ENCODE assay signal across 21 cellular contexts in genomic region chr6:45966797-45967196, GRCh38. TPM values are rescaled to one million over a fixed set of nuclear protein-coding genes. Genes with fewer than 3 reads are reported as not detected.
DNase-seq lines count a peak whose midpoint lies in the region; ATAC-seq and TF ChIP-seq lines count a peak whose summit lies in the region.
"Had no signal": no experiment of that assay in that cellular context is flagged by ENCODE, and none has a peak within 500 bp of the region (broad histone marks: within the 10 kb centered on the region; RNA-seq: fewer than 3 reads in every experiment).

No MANE protein-coding gene starts in this region.

- H4K8ac ChIP-seq in trophoblast cell (ENCODE audit: low read depth, low read length), result no peak overlapping the region

- TF ChIP-seq CTCF in heart right ventricle (IDR thresholded peaks at IDR 0.05), result no peak

- H3K9me3 ChIP-seq in heart right ventricle, result peaks cover 0 to 13% (median 0%) of the 10 kb centered on the region in 11 donors
- H3K9me3 ChIP-seq in trophoblast cell (ENCODE audit: insufficient read depth, low read depth, low read length), result no peaks in the 10 kb centered on the region
- H3K9me3 ChIP-seq: ascending aorta had no signal

- H2BK5ac ChIP-seq in trophoblast cell (ENCODE audit: low read depth, low read length, poor library complexity), result no peak overlapping the region

- no peak overlapping the region for H3K4me2 ChIP-seq in trophoblast cell (ENCODE audit: low read length)

- no peak overlapping the region for H3K18ac ChIP-seq in trophoblast cell (ENCODE audit: low read length)

- H2BK12ac ChIP-seq in trophoblast cell (ENCODE audit: low read length), result peak overlapping the region; percentile 12

- H3K14ac ChIP-seq in trophoblast cell (ENCODE audit: low read length), result no peak overlapping the region

- H4K91ac ChIP-seq in trophoblast cell (ENCODE audit: low read depth, low read length), result no peak overlapping the region

- H3K9ac ChIP-seq in trophoblast cell (ENCODE audit: low read length), result no peak overlapping the region
- H3K9ac ChIP-seq: parathyroid adenoma had no signal

- no peak overlapping the region for H3K23ac ChIP-seq in trophoblast cell (ENCODE audit: low read length)

- H3K4me1 ChIP-seq in heart right ventricle, result peaks cover 13 to 87% (median 66%) of the 10 kb centered on the region in 9 donors
- H3K4me1 ChIP-seq in trophoblast cell (ENCODE audit: control insufficient read depth in 1 of 2, insufficient read depth in 2 of 2, low read length in 2 of 2), result peaks cover 5 to 6% of the 10 kb centered on the region in 2 experiments
- H3K4me1 ChIP-seq: ascending aorta, parathyroid adenoma had no signal

- H2AK5ac ChIP-seq in trophoblast cell (ENCODE audit: low read length), result no peak overlapping the region

- H2BK120ac ChIP-seq in trophoblast cell (ENCODE audit: insufficient read depth, low read length, poor library complexity), result peak overlapping the region; percentile 64

- H3K79me1 ChIP-seq in trophoblast cell (ENCODE audit: low read length), result peaks cover 7% of the 10 kb centered on the region

- ATAC-seq in heart right ventricle (no peak), Right ventricle myocardium inferior (no peak), esophagus mucosa (no peak), HG03025 (IDR thresholded peaks at IDR 0.05; ENCODE audit: low FRiP score, unreplicated experiment) (no peak)
- ATAC-seq: activated T-cell treated with anti-CD3 and anti-CD28 coated beads, Interleukin-2, amount 50 U/mL, for 4 hours; naive thymus-derived CD8-positive, alpha-beta T cell had no signal

- H3K79me2 ChIP-seq in trophoblast cell (ENCODE audit: control insufficient read depth, insufficient read depth, low read length, poor library complexity), result no peaks in the 10 kb centered on the region
- H3K79me2 ChIP-seq: parathyroid adenoma had no signal

- intact Hi-C loops in heart right ventricle (cut with DNase I) (loop anchor here in 1 of 10 donors (5.0 kb wide), 1 partner anchor 51 kb away; the partner anchor contains the start of gene CLIC5), Right ventricle myocardium inferior (cut with DNase I) (no loop called here)

- peaks cover 0 to 7% (median 0%) of the 10 kb centered on the region in 9 donors for H3K36me3 ChIP-seq in heart right ventricle
- H3K36me3 ChIP-seq in trophoblast cell (ENCODE audit: control insufficient read depth in 1 of 2, insufficient read depth in 2 of 2, low read length in 2 of 2), result no peaks in the 10 kb centered on the region
- H3K36me3 ChIP-seq: ascending aorta had no signal

- no peak overlapping the region for H4K12ac ChIP-seq in trophoblast cell (ENCODE audit: low read depth, low read length)

- peak overlapping the region in 8 of 10 donors; percentile 23 to 94 (median 57) for H3K27ac ChIP-seq in heart right ventricle
- no peak overlapping the region for H3K27ac ChIP-seq in trophoblast cell (ENCODE audit: low read depth, low read length)
- H3K27ac ChIP-seq: ascending aorta, parathyroid adenoma had no signal

- no peaks in the 10 kb centered on the region for H3K27me3 ChIP-seq in heart right ventricle
- H3K27me3 ChIP-seq in trophoblast cell (ENCODE audit: insufficient read depth, low read length), result no peaks in the 10 kb centered on the region
- H3K27me3 ChIP-seq: ascending aorta had no signal

- H2AFZ ChIP-seq in trophoblast cell (ENCODE audit: insufficient read depth, low read length, poor library complexity), result no peak overlapping the region
- H2AFZ ChIP-seq: parathyroid adenoma had no signal

- DNase-seq in heart right ventricle, result no peak
- DNase-seq in Right ventricle myocardium inferior (ENCODE audit: missing footprints), result no peak
- DNase-seq in RPMI7951 (ENCODE audit: low read depth), result peak; percentile 52
- no peak for DNase-seq in trophoblast cell
- DNase-seq in islet precursor cell, result no peak
- no peak for DNase-seq in stimulated activated CD4-positive, alpha-beta T cell treated with anti-CD3 and anti-CD28 coated beads, Interleukin-4, amount 100 ng/mL, for 24 hours
- DNase-seq: activated naive CD4-positive, alpha-beta T cell treated with anti-CD3 and anti-CD28 coated beads, Interleukin-2, amount 50 U/mL, for 16 hours; activated T-cell treated with anti-CD3 and anti-CD28 coated beads, Interleukin-2, amount 50 U/mL, for 4 hours; HFFc6; KBM-7; naive thymus-derived CD8-positive, alpha-beta T cell; NCI-H1092 treated with DMSO at 0.1 percent for 48 hours; NCI-H2081; NCI-H446 had no signal

- H3K4ac ChIP-seq in trophoblast cell (ENCODE audit: low read depth, low read length), result no peak overlapping the region

- 73 to 87% methylated on average over 3 of the region's 3 CpGs for WGBS in heart right ventricle, 2 donors
- no CpG with 5 or more reads among the region's 3 CpGs for WGBS in trophoblast cell (ENCODE audit: extremely low coverage, insufficient coverage, insufficient read length)

- no peak overlapping the region for H3K4me3 ChIP-seq in heart right ventricle
- H3K4me3 ChIP-seq in trophoblast cell (ENCODE audit: low read depth, low read length), result no peak overlapping the region
- H3K4me3 ChIP-seq: ascending aorta had no signal

RNA-seq across cellular contexts. Expression of gene CLIC5, which starts 48.9 kb away (rescaled TPM):
- total RNA-seq in heart right ventricle (100 to 1,000 TPM; 263 to 372 (median 332) TPM), Right ventricle myocardium inferior (312 TPM), esophagus mucosa (0.24 TPM)
- polyA plus RNA-seq in heart right ventricle, result 10 to 100 TPM; 28.1 to 53.6 TPM
- total RNA-seq in RPMI7951 (2014; rRNA removed; shearing (Covaris generic)), result 0.10 TPM in 1 of 2 replicates, not detected in the other
- 4.7 and 5.5 TPM in 2 replicates for polyA plus RNA-seq in trophoblast cell (2013)
- total RNA-seq: A673, G401, HFFc6 had no signal
- polyA plus RNA-seq: BJ had no signal

Comparison
In these comparisons a context has a peak if more than half of its experiments do, and no peak if none do; other contexts are left out.
1. RNA of gene CLIC5, which starts 48.9 kb away (total RNA-seq): 263 to 372 TPM in heart right ventricle and 312 TPM in Right ventricle myocardium inferior (single experiment); 0.24 TPM in esophagus mucosa (single experiment) and 0.10 TPM in RPMI7951; every median in the first group is over 100 times any median in the second.